Comparison of ENCODE assay signal across 1 cellular context in the genomic region with DNA sequence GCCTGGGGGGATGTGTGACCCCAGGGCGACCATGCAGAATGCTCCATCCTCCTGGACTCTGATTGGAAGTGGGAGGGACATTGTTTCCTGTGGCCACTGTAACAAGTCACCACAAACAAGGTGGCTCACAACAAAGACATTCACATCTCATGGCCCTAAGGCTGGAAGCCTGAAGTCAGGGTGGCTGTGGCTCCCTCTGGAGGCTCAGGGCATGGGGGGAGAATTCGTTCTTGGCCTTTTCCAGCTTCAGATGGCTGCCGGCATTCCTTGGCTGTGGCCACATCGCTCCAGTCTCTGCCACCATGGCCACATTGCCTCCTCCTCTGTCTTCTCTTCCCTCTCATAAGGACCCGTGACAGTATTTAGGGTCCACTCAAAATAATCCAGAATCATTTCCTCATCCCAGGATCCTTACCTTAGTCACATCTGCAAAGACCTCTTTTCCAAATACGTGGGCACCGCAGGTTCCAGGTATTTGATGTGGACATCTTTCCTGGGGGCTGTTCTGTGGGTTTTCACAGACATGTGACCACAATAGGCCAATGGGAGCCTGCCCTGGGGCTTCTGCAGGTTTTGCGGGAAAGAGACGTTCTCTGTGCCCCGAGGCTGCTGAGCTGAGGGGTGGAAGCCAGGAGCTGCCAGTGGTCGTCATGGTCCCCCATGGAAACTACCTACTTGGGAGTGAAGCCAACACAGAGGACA.
TF ChIP-seq lines count a peak whose summit lies in the region.

No MANE protein-coding gene starts in this region.

TF ChIP-seq in HEK293, 187 proteins besides CTCF, POLR2A, EP300 and RAD21 (continued from another document):
- TF ChIP-seq, protein P1, sequence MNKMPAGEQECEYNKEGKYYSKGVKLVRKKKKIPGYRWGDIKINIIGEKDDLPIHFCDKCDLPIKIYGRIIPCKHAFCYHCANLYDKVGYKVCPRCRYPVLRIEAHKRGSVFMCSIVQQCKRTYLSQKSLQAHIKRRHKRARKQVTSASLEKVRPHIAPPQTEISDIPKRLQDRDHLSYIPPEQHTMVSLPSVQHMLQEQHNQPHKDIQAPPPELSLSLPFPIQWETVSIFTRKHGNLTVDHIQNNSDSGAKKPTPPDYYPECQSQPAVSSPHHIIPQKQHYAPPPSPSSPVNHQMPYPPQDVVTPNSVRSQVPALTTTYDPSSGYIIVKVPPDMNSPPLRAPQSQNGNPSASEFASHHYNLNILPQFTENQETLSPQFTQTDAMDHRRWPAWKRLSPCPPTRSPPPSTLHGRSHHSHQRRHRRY (tag by site-specific recombination; IDR thresholded peaks at IDR 0.05), result no peak
- TF ChIP-seq GLIS2 (tag by site-specific recombination; IDR thresholded peaks at IDR 0.05), result no peak
- TF ChIP-seq ZNF624 (tag by site-specific recombination; IDR thresholded peaks at IDR 0.05), result no peak
- no peak for TF ChIP-seq ZNF394 (tag by site-specific recombination; IDR thresholded peaks at IDR 0.05; ENCODE audit: borderline replicate concordance)
- TF ChIP-seq ZBTB7A (tag by site-specific recombination; IDR thresholded peaks at IDR 0.05; ENCODE audit: low read depth), result no peak
- TF ChIP-seq, protein P2, sequence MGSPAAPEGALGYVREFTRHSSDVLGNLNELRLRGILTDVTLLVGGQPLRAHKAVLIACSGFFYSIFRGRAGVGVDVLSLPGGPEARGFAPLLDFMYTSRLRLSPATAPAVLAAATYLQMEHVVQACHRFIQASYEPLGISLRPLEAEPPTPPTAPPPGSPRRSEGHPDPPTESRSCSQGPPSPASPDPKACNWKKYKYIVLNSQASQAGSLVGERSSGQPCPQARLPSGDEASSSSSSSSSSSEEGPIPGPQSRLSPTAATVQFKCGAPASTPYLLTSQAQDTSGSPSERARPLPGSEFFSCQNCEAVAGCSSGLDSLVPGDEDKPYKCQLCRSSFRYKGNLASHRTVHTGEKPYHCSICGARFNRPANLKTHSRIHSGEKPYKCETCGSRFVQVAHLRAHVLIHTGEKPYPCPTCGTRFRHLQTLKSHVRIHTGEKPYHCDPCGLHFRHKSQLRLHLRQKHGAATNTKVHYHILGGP (tag by site-specific recombination; IDR thresholded peaks at IDR 0.05), result no peak
